In genomic region chrX:44503550-44503949, GRCh38 we compare ENCODE assay signal across 18 cellular contexts.
"Had no signal": no experiment of that assay in that cellular context is flagged by ENCODE, and none has a peak within 500 bp of the region (broad histone marks: within the 10 kb centered on the region; RNA-seq: fewer than 3 reads in every experiment).

No MANE protein-coding gene starts in this region.

- H3K27ac ChIP-seq: gastroesophageal sphincter, neutrophil, ovary, prostate gland, thyroid gland, VCaP had no signal

- H3K4me1 ChIP-seq: gastroesophageal sphincter, prostate gland, thyroid gland had no signal

- H3K4me3 ChIP-seq: gastroesophageal sphincter, ovary, prostate gland, thyroid gland had no signal

- DNase-seq: activated CD4-positive, alpha-beta T cell treated with anti-CD3 and anti-CD28 coated beads, Interleukin-2, amount 10 ng/mL, durations not matched to agents 24 days and 14 days; activated CD8-positive, alpha-beta memory T cell treated with anti-CD3 and anti-CD28 coated beads, Interleukin-2, amount 10 ng/mL, durations not matched to agents 7 days and 5 days; activated CD8-positive, alpha-beta T cell treated with anti-CD3 and anti-CD28 coated beads for 36 hours; activated gamma-delta T cell treated with Interleukin-2 at 50 U/mL for 16 hours; aorta; caudate nucleus; effector memory CD4-positive, alpha-beta T cell; head of caudate nucleus; hypothalamus; ovary; substantia nigra; thyroid gland had no signal

- H3K27me3 ChIP-seq: gastroesophageal sphincter, neutrophil, ovary, thyroid gland had no signal

- ATAC-seq: activated CD4-positive, CD25-positive, alpha-beta regulatory T cell treated with anti-CD3 and anti-CD28 coated beads, Interleukin-2, amount 50 U/mL, for 24 hours; activated CD8-positive, alpha-beta memory T cell treated with anti-CD3 and anti-CD28 coated beads, Interleukin-2, amount 10 ng/mL, durations not matched to agents 7 days and 5 days; activated CD8-positive, alpha-beta T cell treated with anti-CD3 and anti-CD28 coated beads for 36 hours; gastroesophageal sphincter had no signal

- H3K9me3 ChIP-seq: gastroesophageal sphincter, neutrophil, ovary, prostate gland, thyroid gland had no signal

- FAIRE-seq: urothelium cell line had no signal

- H3K36me3 ChIP-seq: gastroesophageal sphincter, neutrophil, ovary, prostate gland, thyroid gland had no signal
